Comparison of ENCODE assay signal across 8 cellular contexts in the genomic region with DNA sequence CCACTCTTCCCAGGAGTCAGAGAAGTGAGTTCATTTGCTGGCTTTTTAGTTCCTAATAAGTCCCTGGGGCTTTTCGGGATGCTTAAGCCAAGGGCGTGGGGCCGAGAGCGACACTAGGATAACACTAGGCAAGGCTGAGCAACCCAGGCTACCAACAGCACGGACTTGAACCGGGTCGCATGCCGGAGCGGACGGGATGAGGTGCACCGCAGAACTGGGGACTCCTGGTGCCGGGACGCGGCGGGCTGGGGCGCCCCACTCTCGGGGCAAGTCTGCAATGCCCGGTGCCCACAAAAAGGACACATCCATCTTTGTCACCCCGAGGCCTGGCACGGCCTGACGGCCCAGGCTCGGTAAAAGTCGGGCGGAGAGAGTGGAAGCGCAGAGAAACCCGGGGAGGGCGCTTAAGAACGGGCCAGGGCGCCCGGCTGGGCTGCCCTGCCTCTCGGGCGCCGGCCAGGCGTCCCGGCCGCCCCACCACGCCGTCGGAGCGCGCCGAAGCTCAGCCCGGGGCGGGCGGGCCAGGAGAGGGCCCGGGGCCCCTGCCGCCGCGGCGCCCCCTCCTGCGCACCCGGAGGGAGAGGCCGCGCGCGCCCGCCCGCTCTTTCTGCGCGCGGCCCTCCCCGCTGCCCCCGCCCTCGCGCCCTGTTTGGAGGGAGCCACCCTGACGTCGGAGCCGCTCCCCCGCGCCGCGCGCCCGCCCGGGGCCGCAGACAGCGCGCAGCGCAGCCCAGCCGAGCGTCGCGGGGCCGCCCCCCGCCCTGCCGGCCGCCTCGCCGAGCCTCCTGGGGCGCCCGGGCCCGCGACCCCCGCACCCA. TPM values are rescaled to one million over a fixed set of nuclear protein-coding genes. Genes with fewer than 3 reads are reported as not detected.
A peak's percentile ranks its signal among the peaks of the same experiment; 100 is the strongest.
DNase-seq lines count a peak whose midpoint lies in the region; ATAC-seq and TF ChIP-seq lines count a peak whose summit lies in the region.

A gene with protein sequence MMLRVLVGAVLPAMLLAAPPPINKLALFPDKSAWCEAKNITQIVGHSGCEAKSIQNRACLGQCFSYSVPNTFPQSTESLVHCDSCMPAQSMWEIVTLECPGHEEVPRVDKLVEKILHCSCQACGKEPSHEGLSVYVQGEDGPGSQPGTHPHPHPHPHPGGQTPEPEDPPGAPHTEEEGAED (plus strand): TSS at position 710 of the 818 bp plus-strand sequence. CDS start 10,720 bp downstream, outside the sequence.

- DNase-seq in NCI-H1417 (lab: John Stamatoyannopoulos, UW), result peak; percentile 44 to 63 (median 57)
- DNase-seq in NCI-H1417 treated with DMSO at 0.1 percent for 48 hours (lab: John Stamatoyannopoulos, UW), result no peak
- DNase-seq in PC-3, result peak; percentile 62
- peak; percentile 61 for DNase-seq in activated T-helper 9 cell treated with anti-CD3 and anti-CD28 coated beads, Interleukin-2, amount 50 U/mL, for 16 hours (ENCODE audit: low read depth)
- DNase-seq in fibroblast of the aortic adventitia (ENCODE audit: low read depth), result peak; percentile 64
- peak; percentile 78 to 79 for DNase-seq in stimulated activated naive CD8-positive, alpha-beta T cell treated with anti-CD3 and anti-CD28 coated beads, Interleukin-15, amount 100 ng/mL, for 72 hours

- H3K9me3 Mint-ChIP-seq in nephron, result no peaks in the 10 kb centered on the region
- no peaks in the 10 kb centered on the region for H3K9me3 Mint-ChIP-seq in stimulated activated naive CD8-positive, alpha-beta T cell treated with anti-CD3 and anti-CD28 coated beads, Interleukin-15, amount 100 ng/mL, for 72 hours

- peaks cover 37% of the 10 kb centered on the region for H3K4me1 Mint-ChIP-seq in nephron
- H3K4me1 Mint-ChIP-seq in stimulated activated naive CD8-positive, alpha-beta T cell treated with anti-CD3 and anti-CD28 coated beads, Interleukin-15, amount 100 ng/mL, for 72 hours, result peaks cover 45% of the 10 kb centered on the region

- peak within 1 kb of the TSS; percentile 85 for H3K9ac ChIP-seq in PC-3 (ENCODE audit: low read length)

- no peaks in the 10 kb centered on the region for H3K9me2 ChIP-seq in PC-3 (replicated peaks; ENCODE audit: low read length)

- H4K20me1 ChIP-seq in PC-3 (ENCODE audit: low read length), result no peaks in the 10 kb centered on the region

- no peaks in the 10 kb centered on the region for H3K27me3 ChIP-seq in PC-3 (ENCODE audit: low read length)

- peaks cover 42% of the 10 kb centered on the region for H3K79me2 ChIP-seq in PC-3 (ENCODE audit: low read length)

- H3K4me3 ChIP-seq in PC-3 (ENCODE audit: low read length) (peak within 1 kb of the TSS; percentile 100), fibroblast of the aortic adventitia (ENCODE audit: low read depth, low read length) (peak within 1 kb of the TSS; percentile 87)

- H2AFZ ChIP-seq in PC-3 (ENCODE audit: low read length), result peak within 1 kb of the TSS; percentile 98

- CTCF ChIA-PET in PC-3 (lab: Charles Lee), result no interaction called here

- no peaks in the 10 kb centered on the region for H3K36me3 Mint-ChIP-seq in nephron (ENCODE audit: low read depth)

- peak within 1 kb of the TSS; percentile 95 to 100 (median 97) for H3K4me3 Mint-ChIP-seq in nephron
- H3K4me3 Mint-ChIP-seq in stimulated activated naive CD8-positive, alpha-beta T cell treated with anti-CD3 and anti-CD28 coated beads, Interleukin-15, amount 100 ng/mL, for 72 hours, result peak within 1 kb of the TSS; percentile 94 to 95

- intact Hi-C loops in PC-3 (cut with micrococcal nuclease), result loop anchor here (1.0 kb wide), 1 partner anchor 47 kb away; no protein-coding TSS in a partner anchor

- H3K36me3 ChIP-seq in PC-3 (ENCODE audit: low read depth, low read length), result no peaks in the 10 kb centered on the region

- H3K27ac ChIP-seq in PC-3 (ENCODE audit: low read length), result peak within 1 kb of the TSS; percentile 51

- peak; percentile 60 for ATAC-seq in PC-3
- ATAC-seq in stimulated activated naive CD8-positive, alpha-beta T cell treated with anti-CD3 and anti-CD28 coated beads, Interleukin-15, amount 100 ng/mL, for 72 hours, result peak; percentile 91
- ATAC-seq in GM21515 (IDR thresholded peaks at IDR 0.05; ENCODE audit: unreplicated experiment), result no peak

- peaks cover 41% of the 10 kb centered on the region for H3K4me1 ChIP-seq in PC-3 (ENCODE audit: insufficient read depth, low read length)

- no TSS peak for BruUV-seq in PC-3 (replicated peaks; lab: Mats Ljungman, UMichigan)

- POLR2A ChIA-PET in PC-3 (lab: Charles Lee; ENCODE audit: unreplicated experiment), result interaction anchor here (0.5 to 0.6 kb wide), 3 partner anchors 12 to 156 kb away, joined by 3 to 4 read pairs (median 3); no protein-coding TSS in a partner anchor

- H3K9me3 ChIP-seq in PC-3 (ENCODE audit: low read length), result no peaks in the 10 kb centered on the region

- no peaks in the 10 kb centered on the region for H3F3A ChIP-seq in PC-3 (ENCODE audit: low read length, unreplicated experiment)

- peaks cover 44% of the 10 kb centered on the region for H3K27me3 Mint-ChIP-seq in nephron (ENCODE audit: low read depth)
- peaks cover 13% of the 10 kb centered on the region for H3K27me3 Mint-ChIP-seq in stimulated activated naive CD8-positive, alpha-beta T cell treated with anti-CD3 and anti-CD28 coated beads, Interleukin-15, amount 100 ng/mL, for 72 hours

- TF ChIP-seq CTCF in PC-3 (conservative IDR thresholded peaks at IDR 0.05; ENCODE audit: low read depth, low read length) (no peak), fibroblast of the aortic adventitia (IDR thresholded peaks at IDR 0.05; ENCODE audit: insufficient read depth, low read length) (no peak), nephron (IDR thresholded peaks at IDR 0.05; ENCODE audit: unreplicated experiment in 3 of 3) (no peak)

- H3K4me2 ChIP-seq in PC-3 (ENCODE audit: low read length), result peak within 1 kb of the TSS; percentile 99

- H3K27ac Mint-ChIP-seq in nephron, result peak within 1 kb of the TSS; percentile 54 to 94 (median 93)
- H3K27ac Mint-ChIP-seq in stimulated activated naive CD8-positive, alpha-beta T cell treated with anti-CD3 and anti-CD28 coated beads, Interleukin-15, amount 100 ng/mL, for 72 hours, result peak within 1 kb of the TSS; percentile 91

RNA-seq across cellular contexts. Expression of the gene that starts here (rescaled TPM):
- total RNA-seq in PC-3 (2014; rRNA removed), result 117 and 141 TPM in 2 replicates
- 105 and 178 TPM in 2 replicates for total RNA-seq in fibroblast of the aortic adventitia (ENCODE audit: low replicate concordance)
